19 cellular contexts compared by ENCODE assay signal in genomic region chr20:57998981-57999464, GRCh38.
DNase-seq lines count a peak whose midpoint lies in the region; ATAC-seq, FAIRE-seq and TF ChIP-seq lines count a peak whose summit lies in the region.
"Had no signal": no experiment of that assay in that cellular context is flagged by ENCODE, and none has a peak within 500 bp of the region (broad histone marks: within the 10 kb centered on the region; RNA-seq: fewer than 3 reads in every experiment).

No MANE protein-coding gene starts in this region.

- peak overlapping the region; percentile 4 for H3K4me3 Mint-ChIP-seq in activated naive CD8-positive, alpha-beta T cell treated with anti-CD3 and anti-CD28 coated beads for 36 hours
- H3K4me3 Mint-ChIP-seq: central memory CD8-positive, alpha-beta T cell; natural killer cell had no signal

- no peak overlapping the region for H3K4me3 ChIP-seq in BLaER1
- peak overlapping the region; percentile 21 for H3K4me3 ChIP-seq in iPS-18a (ENCODE audit: low read length)
- no peak overlapping the region for H3K4me3 ChIP-seq in pancreas
- H3K4me3 ChIP-seq in PC-3 (ENCODE audit: low read length), result no peak overlapping the region
- H3K4me3 ChIP-seq: HAP-1, right lobe of liver had no signal

- H3K4me1 Mint-ChIP-seq in activated naive CD8-positive, alpha-beta T cell treated with anti-CD3 and anti-CD28 coated beads for 36 hours, result peaks cover 11% of the 10 kb centered on the region
- H3K4me1 Mint-ChIP-seq: natural killer cell had no signal

- H3K4me1 ChIP-seq in BLaER1 (peaks cover 18% of the 10 kb centered on the region), iPS-18a (ENCODE audit: control insufficient read depth, low read depth, low read length) (peaks cover 4% of the 10 kb centered on the region), pancreas (peaks cover 0 to 5% (median 4%) of the 10 kb centered on the region in 3 donors), PC-3 (ENCODE audit: insufficient read depth, low read length) (peaks cover 51% of the 10 kb centered on the region)
- H3K4me1 ChIP-seq: HAP-1, right lobe of liver had no signal

- H4K20me1 ChIP-seq in BLaER1 (no peaks in the 10 kb centered on the region), PC-3 (ENCODE audit: low read length) (no peaks in the 10 kb centered on the region)

- no peaks in the 10 kb centered on the region for H3K27me3 ChIP-seq in BLaER1
- peaks cover 5% of the 10 kb centered on the region for H3K27me3 ChIP-seq in iPS-18a (ENCODE audit: control insufficient read depth, insufficient read depth, low read length)
- no peaks in the 10 kb centered on the region for H3K27me3 ChIP-seq in pancreas
- H3K27me3 ChIP-seq in PC-3 (ENCODE audit: low read length), result no peaks in the 10 kb centered on the region
- H3K27me3 ChIP-seq: right lobe of liver had no signal

- FAIRE-seq in pancreas (lab: Jason Lieb, UNC) (no peak), H54 (lab: Jason Lieb, UNC) (no peak)

- no peak for TF ChIP-seq CTCF in pancreas (IDR thresholded peaks at IDR 0.05)
- no peak for TF ChIP-seq CTCF in PC-3 (conservative IDR thresholded peaks at IDR 0.05; ENCODE audit: low read depth, low read length)

- H3K9me3 ChIP-seq in BLaER1 (no peaks in the 10 kb centered on the region), iPS-18a (ENCODE audit: control insufficient read depth, low read depth, low read length) (no peaks in the 10 kb centered on the region), pancreas (no peaks in the 10 kb centered on the region), PC-3 (ENCODE audit: low read length) (no peaks in the 10 kb centered on the region)
- H3K9me3 ChIP-seq: HAP-1, right lobe of liver had no signal

- no peak overlapping the region for H3K27ac Mint-ChIP-seq in activated naive CD8-positive, alpha-beta T cell treated with anti-CD3 and anti-CD28 coated beads for 36 hours
- H3K27ac Mint-ChIP-seq: natural killer cell had no signal

- no peaks in the 10 kb centered on the region for H3K9me3 Mint-ChIP-seq in activated naive CD8-positive, alpha-beta T cell treated with anti-CD3 and anti-CD28 coated beads for 36 hours
- H3K9me3 Mint-ChIP-seq: central memory CD8-positive, alpha-beta T cell; natural killer cell had no signal

- no peak for TF ChIP-seq POLR2A in H54 (IDR thresholded peaks at IDR 0.05; ENCODE audit: low read depth, low read length)

- no peaks in the 10 kb centered on the region for H3K9me2 ChIP-seq in PC-3 (replicated peaks; ENCODE audit: low read length)

- H3K4me2 ChIP-seq in BLaER1, result peak overlapping the region; percentile 69
- H3K4me2 ChIP-seq in PC-3 (ENCODE audit: low read length), result no peak overlapping the region

- H3K36me3 ChIP-seq in BLaER1 (no peaks in the 10 kb centered on the region), iPS-18a (ENCODE audit: control insufficient read depth, low read depth, low read length) (no peaks in the 10 kb centered on the region), pancreas (no peaks in the 10 kb centered on the region), PC-3 (ENCODE audit: low read depth, low read length) (no peaks in the 10 kb centered on the region)
- H3K36me3 ChIP-seq: HAP-1, right lobe of liver had no signal

- H3K27me3 Mint-ChIP-seq in activated naive CD8-positive, alpha-beta T cell treated with anti-CD3 and anti-CD28 coated beads for 36 hours, result peaks cover 17% of the 10 kb centered on the region

- ATAC-seq in pancreas (no peak), PC-3 (no peak)
- ATAC-seq: activated CD4-positive, CD25-positive, alpha-beta regulatory T cell treated with anti-CD3 and anti-CD28 coated beads, Interleukin-2, amount 50 U/mL, for 24 hours; natural killer cell had no signal

- DNase-seq in activated naive CD8-positive, alpha-beta T cell treated with anti-CD3 and anti-CD28 coated beads for 36 hours, result no peak
- DNase-seq in pancreas (peak in 1 of 6 donors; percentile 37), PC-3 (no peak), SW 1271 (lab: John Stamatoyannopoulos, UW) (no peak), H54 (ENCODE audit: insufficient read length, low spot score) (no peak), NCI-H446 treated with DMSO at 0.1 percent for 48 hours (lab: John Stamatoyannopoulos, UW) (no peak)
- DNase-seq: activated naive CD4-positive, alpha-beta T cell treated with anti-CD3 and anti-CD28 coated beads, Interleukin-2, amount 50 U/mL, for 16 hours; DMS53; glutamatergic neuron; natural killer cell; NCI-H1694 treated with DMSO at 0.1 percent for 48 hours; stimulated activated naive CD4-positive, alpha-beta T cell treated with Interleukin-2 at 50 U/mL for 16 hours had no signal

- no peaks in the 10 kb centered on the region for H3K79me2 ChIP-seq in PC-3 (ENCODE audit: low read length)

- intact Hi-C loops in pancreas (cut with DNase I) (no loop called here), PC-3 (cut with micrococcal nuclease) (loop anchor here (10.0 kb wide), 1 partner anchor 384 kb away; no protein-coding TSS in a partner anchor)

- no TSS peak for BruUV-seq in PC-3 (replicated peaks; lab: Mats Ljungman, UMichigan)

- H3K27ac ChIP-seq in BLaER1, result peak overlapping the region; percentile 60; the same call in 1 of the 2 replicates
- no peak overlapping the region for H3K27ac ChIP-seq in iPS-18a (ENCODE audit: low read length)
- peak overlapping the region; percentile 45 to 74 (median 62) for H3K27ac ChIP-seq in pancreas
- H3K27ac ChIP-seq in PC-3 (ENCODE audit: low read length), result no peak overlapping the region
- H3K27ac ChIP-seq: HL-60 had no signal

- no peaks in the 10 kb centered on the region for H3K36me3 Mint-ChIP-seq in activated naive CD8-positive, alpha-beta T cell treated with anti-CD3 and anti-CD28 coated beads for 36 hours
- H3K36me3 Mint-ChIP-seq: natural killer cell had no signal

- POLR2A ChIA-PET in PC-3 (lab: Charles Lee; ENCODE audit: unreplicated experiment), result no interaction called here

- WGBS in pancreas, 2 donors, result 47 to 49% methylated on average over 9 of the region's 9 CpGs

- H3K9ac ChIP-seq in BLaER1 (0 out of 2 replicates have a peak overlapping the region, but pooled peaks have one; percentile 16), iPS-18a (ENCODE audit: low read length) (no peak overlapping the region), PC-3 (ENCODE audit: low read length) (no peak overlapping the region)

- peaks cover 4% of the 10 kb centered on the region for H3F3A ChIP-seq in PC-3 (ENCODE audit: low read length, unreplicated experiment)

- CTCF ChIA-PET in PC-3 (lab: Charles Lee), result no interaction called here

- no peak overlapping the region for H2AFZ ChIP-seq in PC-3 (ENCODE audit: low read length)

Comparison
In these comparisons a context has a peak if more than half of its experiments do, and no peak if none do; other contexts are left out.
1. H3K27ac ChIP-seq: peak in BLaER1 (single experiment) and pancreas (4 of 4); none in iPS-18a (single experiment) and PC-3 (single experiment).